ENCODE assay signal across 27 cellular contexts in the genomic region with DNA sequence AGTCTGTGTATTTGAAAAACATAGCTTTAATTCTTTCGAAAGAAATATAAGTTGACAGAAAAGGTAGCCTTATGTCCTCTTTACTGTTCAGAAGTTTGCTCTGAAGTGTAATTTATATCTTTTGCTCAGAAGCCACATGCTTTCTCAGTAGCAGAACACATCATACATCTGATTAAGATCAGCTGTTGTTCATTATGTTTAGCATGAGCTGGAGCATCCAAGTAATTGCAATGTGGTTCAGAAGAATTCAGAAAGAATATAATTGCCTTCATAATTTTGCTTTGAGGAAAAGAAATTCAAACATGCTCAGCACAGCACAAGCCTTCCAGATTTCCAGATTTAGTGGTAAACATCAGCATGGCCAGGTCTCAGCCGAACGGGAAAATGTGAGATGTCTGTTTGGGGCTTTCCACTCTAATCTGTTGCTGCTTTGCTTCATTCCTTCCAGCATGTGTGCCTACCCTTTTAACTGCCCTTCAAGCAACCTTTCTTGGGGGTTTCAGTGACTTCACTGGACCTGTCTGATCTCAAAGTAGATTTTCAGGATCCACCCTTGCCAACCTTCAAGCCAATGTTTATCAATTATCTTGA.
DNase-seq lines count a peak whose midpoint lies in the region; ATAC-seq, FAIRE-seq and TF ChIP-seq lines count a peak whose summit lies in the region.
"Had no signal": no experiment of that assay in that cellular context is flagged by ENCODE, and none has a peak within 500 bp of the region (broad histone marks: within the 10 kb centered on the region; RNA-seq: fewer than 3 reads in every experiment).

No MANE protein-coding gene starts in this region.

- H3K36me3 ChIP-seq in GM23248 (ENCODE audit: low read depth) = no peaks in the 10 kb centered on the region
- peaks cover 3 to 5% of the 10 kb centered on the region in 2 donors for H3K36me3 ChIP-seq in muscle layer of duodenum (ENCODE audit: control insufficient read depth in 1 of 2, insufficient read depth in 2 of 2, low read length in 2 of 2)
- H3K36me3 ChIP-seq in transverse colon = no peaks in the 10 kb centered on the region
- H3K36me3 ChIP-seq: BLaER1, ovary, right atrium auricular region had no signal

- ATAC-seq in Right ventricle myocardium superior (ENCODE audit: poor library complexity) = no peak
- ATAC-seq: activated T-cell treated with anti-CD3 and anti-CD28 coated beads, Interleukin-2, amount 50 U/mL, for 4 hours; heart right ventricle; HepG2; naive thymus-derived CD8-positive, alpha-beta T cell had no signal

- in situ Hi-C loops in GM23248 (cut with MboI) = no loop called here
- in situ Hi-C loops in transverse colon (cut with MboI; ENCODE audit: low pct_ligation_motif_present in 1 of 4, low pct_unique_long_range_greater_than_20kb in 1 of 4, low sequenced_read_pairs in 3 of 4) = no loop called here

- peak; percentile 53 for DNase-seq in GM23248
- DNase-seq in transverse colon = no peak
- DNase-seq in NCI-H146 treated with DMSO at 0.1 percent for 48 hours (lab: John Stamatoyannopoulos, UW; ENCODE audit: unreplicated experiment) = no peak
- no peak for DNase-seq in RCC 7860 (ENCODE audit: low spot score)
- DNase-seq in DMS 273 (lab: John Stamatoyannopoulos, UW; ENCODE audit: unreplicated experiment) = no peak
- no peak for DNase-seq in Right ventricle myocardium superior
- DNase-seq: activated CD4-positive, alpha-beta T cell treated with anti-CD3 and anti-CD28 coated beads for 48 hours; activated naive CD4-positive, alpha-beta T cell treated with Interleukin-2 at 50 U/mL for 16 hours; activated T-cell treated with anti-CD3 and anti-CD28 coated beads, Interleukin-2, amount 50 U/mL, for 4 hours; COR-L47; DND-41; HCEC 1CT; heart right ventricle; naive thymus-derived CD8-positive, alpha-beta T cell; NCI-H1048; NCI-H187 treated with DMSO at 0.1 percent for 48 hours; NCI-H526 treated with DMSO at 0.1 percent for 48 hours; ovary; Peyer's patch; stimulated activated CD4-positive, alpha-beta T cell treated with anti-CD3 and anti-CD28 coated beads, Interleukin-4, amount 100 ng/mL, for 4 hours; stimulated activated naive CD4-positive, alpha-beta T cell had no signal

- H3K4me1 ChIP-seq in GM23248 (ENCODE audit: insufficient read depth) = peaks cover 35% of the 10 kb centered on the region
- H3K4me1 ChIP-seq in muscle layer of duodenum (ENCODE audit: control insufficient read depth in 1 of 2, insufficient read depth in 2 of 2, low read length in 2 of 2) = peaks cover 0 to 12% of the 10 kb centered on the region in 2 donors
- H3K4me1 ChIP-seq in transverse colon = peaks cover 0 to 16% (median 3%) of the 10 kb centered on the region in 4 donors
- H3K4me1 ChIP-seq: BLaER1, right atrium auricular region had no signal

- peaks cover 33% of the 10 kb centered on the region for H3F3A ChIP-seq in GM23248 (ENCODE audit: insufficient read depth)

- H3K79me2 ChIP-seq in GM23248 (ENCODE audit: insufficient read depth) = no peaks in the 10 kb centered on the region

- H3K9ac ChIP-seq in GM23248 = no peak overlapping the region
- H3K9ac ChIP-seq: BLaER1 had no signal

- TF ChIP-seq CTCF in transverse colon (IDR thresholded peaks at IDR 0.05) = no peak

- FAIRE-seq in endometrium (lab: Jason Lieb, UNC) = peak; percentile 35
- FAIRE-seq in RCC 7860 (lab: Jason Lieb, UNC) = no peak
- FAIRE-seq: HepG2 had no signal

- H3K9me3 ChIP-seq in GM23248 (ENCODE audit: low read depth) = no peaks in the 10 kb centered on the region
- H3K9me3 ChIP-seq in muscle layer of duodenum (ENCODE audit: control insufficient read depth in 1 of 2, low read length in 2 of 2) = no peaks in the 10 kb centered on the region
- no peaks in the 10 kb centered on the region for H3K9me3 ChIP-seq in transverse colon
- H3K9me3 ChIP-seq: BLaER1, heart right ventricle, ovary, Peyer's patch, right atrium auricular region had no signal

- no peaks in the 10 kb centered on the region for H4K20me1 ChIP-seq in GM23248 (ENCODE audit: insufficient read depth)
- H4K20me1 ChIP-seq: BLaER1 had no signal

- no peaks in the 10 kb centered on the region for H3K27me3 ChIP-seq in GM23248 (replicated peaks; ENCODE audit: insufficient read depth)
- H3K27me3 ChIP-seq in muscle layer of duodenum (ENCODE audit: low read depth, low read length) = no peaks in the 10 kb centered on the region
- no peaks in the 10 kb centered on the region for H3K27me3 ChIP-seq in transverse colon
- H3K27me3 ChIP-seq: BLaER1, heart right ventricle, ovary, Peyer's patch, right atrium auricular region had no signal

- H2AFZ ChIP-seq in GM23248 = peak overlapping the region; percentile 34

- H3K27ac ChIP-seq in GM23248 = peak overlapping the region; percentile 7; the same call in 1 of the 2 replicates
- peak overlapping the region; percentile 75 for H3K27ac ChIP-seq in muscle layer of duodenum (ENCODE audit: low read length)
- H3K27ac ChIP-seq in transverse colon = peak overlapping the region; percentile 23 to 59 (median 52)
- H3K27ac ChIP-seq: BLaER1, ovary, VCaP had no signal

- no peak for TF ChIP-seq EP300 in transverse colon (IDR thresholded peaks at IDR 0.05; ENCODE audit: low read depth)

- intact Hi-C loops in transverse colon (cut with DNase I; ENCODE audit: low total_unique reads) (no loop called here), Right ventricle myocardium superior (cut with DNase I) (no loop called here)

- H3K4me3 ChIP-seq in GM23248 (no peak overlapping the region), muscle layer of duodenum (ENCODE audit: low read depth in 1 of 2, low read length in 2 of 2) (no peak overlapping the region), transverse colon (no peak overlapping the region)
- H3K4me3 ChIP-seq: BLaER1, heart right ventricle, ovary, Peyer's patch, right atrium auricular region had no signal

- TF ChIP-seq POLR2A in transverse colon (IDR thresholded peaks at IDR 0.05) = no peak

- peak overlapping the region; percentile 11 for H3K4me2 ChIP-seq in GM23248 (ENCODE audit: unreplicated experiment)
- H3K4me2 ChIP-seq: BLaER1 had no signal

- 2 to 12% methylated on average over 3 of the region's 3 CpGs for WGBS in GM23248 (ENCODE audit: low coverage in 1 of 2, low lambda C conversion rate in 2 of 2, missing lambda C conversion rate in 2 of 2), 2 experiments
- WGBS in transverse colon (ENCODE audit: low coverage in 1 of 2), 2 donors = 62 to 83% methylated on average over 2 to 3 of the region's 3 CpGs

- H3K9me2 ChIP-seq in GM23248 (ENCODE audit: insufficient read depth) = no peaks in the 10 kb centered on the region

Comparison
In these comparisons a context has a peak if more than half of its experiments do, and no peak if none do; other contexts are left out.
1. H3K27ac ChIP-seq: peak in every context shown above with its lines; median percentile 75 in muscle layer of duodenum; 52 in transverse colon; 7 in GM23248.